8 cellular contexts compared by ENCODE assay signal in genomic region chr19:47718427-47719046, GRCh38. TPM values are rescaled to one million over a fixed set of nuclear protein-coding genes. Genes with fewer than 3 reads are reported as not detected.
A peak's percentile ranks its signal among the peaks of the same experiment; 100 is the strongest.
DNase-seq lines count a peak whose midpoint lies in the region; ATAC-seq, FAIRE-seq and TF ChIP-seq lines count a peak whose summit lies in the region.
"Not testable (repeated sequence)": the region's sequence is repeated elsewhere in the genome, so short reads cannot be mapped to it uniquely, and the experiment has no call there.

No MANE protein-coding gene starts in this region.

- FAIRE-seq in HepG2 (lab: Jason Lieb, UNC): not testable (repeated sequence)

- peaks cover 0 to 13% of the 10 kb centered on the region in 2 experiments; a peak in 4 of 5 replicates for H3K27me3 ChIP-seq in HepG2 (ENCODE audit: control insufficient read depth in 1 of 2, insufficient read depth in 2 of 2, low read length in 2 of 2)
- H3K27me3 ChIP-seq in osteoblast (ENCODE audit: insufficient read depth, low read length); aorta (ENCODE audit: control insufficient read depth in 1 of 2, insufficient read depth in 2 of 2, low read length in 1 of 2): not testable (repeated sequence)
- peaks cover 0 to 11% (median 0%) of the 10 kb centered on the region in 3 donors for H3K27me3 ChIP-seq in stomach

- not testable (repeated sequence) for H3K4me1 ChIP-seq in HEK293 (ENCODE audit: control insufficient read depth, insufficient read depth, low read length); aorta (ENCODE audit: control insufficient read depth in 1 of 2, insufficient read depth in 2 of 2, low read length in 2 of 2)
- H3K4me1 ChIP-seq in HepG2 (ENCODE audit: insufficient read depth, low read length) (peaks cover 54% of the 10 kb centered on the region), osteoblast (ENCODE audit: insufficient read depth, low read length) (peaks cover 49% of the 10 kb centered on the region), stomach (peaks cover 21 to 94% (median 61%) of the 10 kb centered on the region in 4 donors)

- not testable (repeated sequence) for H3K9me3 ChIP-seq in HEK293 (ENCODE audit: control insufficient read depth, insufficient read depth, low read depth, low read length); HepG2 (ENCODE audit: low read length); osteoblast (ENCODE audit: low read depth, low read length); stomach; aorta (ENCODE audit: control insufficient read depth, low read length)

- H2AFZ ChIP-seq in HepG2 (ENCODE audit: low read length); osteoblast (ENCODE audit: low read length): not testable (repeated sequence)

- POLR2A ChIA-PET in HEK293 (lab: Yijun Ruan, JAX) (interaction anchor here (0.8 to 1.9 kb wide), 5 partner anchors 9 to 462 kb away, joined by 3 to 6 read pairs (median 3); partner anchors contain the start of genes CCDC9 and NOP53), HepG2 (lab: Yijun Ruan, JAX) (interaction anchor here (0.9 kb wide), 1 partner anchor 25 kb away, joined by 4 read pairs; no protein-coding TSS in a partner anchor)

- TF ChIP-seq CTCF in HEK293 (tag by site-specific recombination; IDR thresholded peaks at IDR 0.05); fibroblast of villous mesenchyme (IDR thresholded peaks at IDR 0.05; ENCODE audit: insufficient read depth, low read depth, low read length); HepG2 (CRISPR knock-in tag; IDR thresholded peaks at IDR 0.05); osteoblast (IDR thresholded peaks at IDR 0.05; ENCODE audit: extremely low read depth, low read depth, low read length); stomach (IDR thresholded peaks at IDR 0.05): not testable (repeated sequence)

- CTCF ChIA-PET in HEK293 (lab: Yijun Ruan, JAX): interaction anchor here (0.6 to 2.6 kb wide), 10 partner anchors 9 to 401 kb away, joined by 3 to 19 read pairs (median 4); no protein-coding TSS in a partner anchor
- CTCF ChIA-PET in HepG2 (lab: Yijun Ruan, JAX; ENCODE audit: low intra/inter-chr PET ratio, low total read pairs): not testable (repeated sequence)

- in situ Hi-C loops in HepG2 (cut with HindIII; ENCODE audit: extremely low pct_ligation_motif_present, low pct_unique_long_range_greater_than_20kb): not testable (repeated sequence)

- not testable (repeated sequence) for H3K36me3 ChIP-seq in HEK293 (ENCODE audit: control insufficient read depth in 2 of 2, insufficient read depth in 1 of 2, low read length in 2 of 2); HepG2 (replicated peaks in 1 of 2; ENCODE audit: control insufficient read depth in 1 of 2, insufficient read depth in 2 of 2, low read length in 2 of 2); aorta (ENCODE audit: control insufficient read depth in 1 of 2, insufficient read depth in 2 of 2, low read length in 1 of 2)
- peaks cover 39% of the 10 kb centered on the region for H3K36me3 ChIP-seq in osteoblast (ENCODE audit: insufficient read depth, low read length)
- peaks cover 9 to 16% (median 12%) of the 10 kb centered on the region in 4 donors for H3K36me3 ChIP-seq in stomach

- H3K4me2 ChIP-seq in HepG2 (ENCODE audit: low read depth, low read length) (peak overlapping the region; percentile 71), osteoblast (ENCODE audit: insufficient read depth, low read length) (peak overlapping the region; percentile 42)

- not testable (repeated sequence) for BruUV-seq in HepG2 (replicated peaks; lab: Mats Ljungman, UMichigan)

- not testable (repeated sequence) for ATAC-seq in HepG2; aorta (ENCODE audit: low FRiP score)

- not testable (repeated sequence) for TF ChIP-seq POLR2A in HepG2 (IDR thresholded peaks at IDR 0.05; ENCODE audit: insufficient read depth in 1 of 2, low read depth in 2 of 2, low read length in 2 of 2); stomach (IDR thresholded peaks at IDR 0.05)

- intact Hi-C loops in HepG2 (cut with micrococcal nuclease; ENCODE audit: unreplicated experiment); stomach (cut with DNase I; ENCODE audit: low total_unique reads): not testable (repeated sequence)
- intact Hi-C loops in aorta (cut with DNase I): loop anchor here in 1 of 2 donors (10.0 kb wide), 1 partner anchor 66 kb away; no protein-coding TSS in a partner anchor

- TF ChIP-seq RAD21 in HepG2 (CRISPR knock-in tag; IDR thresholded peaks at IDR 0.05): not testable (repeated sequence)

- WGBS in adipose tissue, 3 donors: 35 to 65% (median 54%) methylated on average over 10 of the region's 10 CpGs
- WGBS in HepG2 (ENCODE audit: low lambda C conversion rate): 40% methylated on average over 8 of the region's 10 CpGs
- WGBS in stomach, 5 donors: 66 to 76% (median 69%) methylated on average over 7 to 10 of the region's 10 CpGs
- WGBS in aorta, 2 donors: 20 to 24% methylated on average over 10 of the region's 10 CpGs

- peak overlapping the region; percentile 66; the same call in 1 of the 2 replicates for H3K27ac ChIP-seq in HEK293 (ENCODE audit: extremely low read depth, low read depth, low read length)
- peak overlapping the region; percentile 15 for H3K27ac ChIP-seq in adipose tissue (ENCODE audit: low read depth, low read length)
- H3K27ac ChIP-seq in cingulate gyrus (ENCODE audit: low read depth, low read length): peak overlapping the region; percentile 81
- H3K27ac ChIP-seq in HepG2 (ENCODE audit: extremely low read length, insufficient read depth, low read length): not testable (repeated sequence)
- peak overlapping the region; percentile 81 for H3K27ac ChIP-seq in osteoblast (ENCODE audit: low read depth, low read length)
- peak overlapping the region; percentile 51 to 91 (median 90) for H3K27ac ChIP-seq in stomach
- H3K27ac ChIP-seq in aorta (ENCODE audit: low read depth in 1 of 2, low read length in 2 of 2): peak overlapping the region; percentile 47 to 92

- H3K4me3 ChIP-seq in HEK293 (ENCODE audit: low read depth, low read length); aorta (ENCODE audit: low read length in 2 of 2): not testable (repeated sequence)
- H3K4me3 ChIP-seq in fibroblast of villous mesenchyme (ENCODE audit: low read depth, low read length): peak overlapping the region; percentile 40
- H3K4me3 ChIP-seq in HepG2 (replicated peaks in 1 of 3; ENCODE audit: insufficient read depth in 1 of 3, low read depth in 2 of 3, low read length in 3 of 3): peak overlapping the region in 2 of 3 experiments; percentile 51 to 68; a peak in 3 of 6 replicates
- H3K4me3 ChIP-seq in osteoblast (ENCODE audit: insufficient read depth, low read length): peak overlapping the region; percentile 51
- peak overlapping the region in 3 of 4 donors; percentile 2 to 29 (median 11) for H3K4me3 ChIP-seq in stomach

- H3K9ac ChIP-seq in HepG2 (ENCODE audit: insufficient read depth, low read depth, low read length): peak overlapping the region; percentile 50; the same call in 1 of the 2 replicates

- H3K79me2 ChIP-seq in HepG2 (ENCODE audit: insufficient read depth, low read length): not testable (repeated sequence)
- H3K79me2 ChIP-seq in osteoblast (ENCODE audit: insufficient read depth, low read length): peaks cover 57% of the 10 kb centered on the region

- DNase-seq in fibroblast of villous mesenchyme (ENCODE audit: low read depth); HepG2 (ENCODE audit: low spot score); osteoblast (ENCODE audit: insufficient read length, low spot score, missing footprints); stomach; aorta: not testable (repeated sequence)

- TF ChIP-seq EP300 in HepG2 (IDR thresholded peaks at IDR 0.05; ENCODE audit: low read depth in 2 of 2, low read length in 2 of 2); HepG2 (CRISPR knock-in tag; IDR thresholded peaks at IDR 0.05; ENCODE audit: borderline replicate concordance); stomach (IDR thresholded peaks at IDR 0.05): not testable (repeated sequence)

- not testable (repeated sequence) for H4K20me1 ChIP-seq in HepG2 (ENCODE audit: insufficient read depth, low read length)
- H4K20me1 ChIP-seq in osteoblast (ENCODE audit: insufficient read depth, low read length): peaks cover 22% of the 10 kb centered on the region

RNA-seq across cellular contexts. Expression of gene EHD2, which starts 5.3 kb away (rescaled TPM):
- 100 to 1,000 TPM in 2 of 3 donors, 10 to 100 TPM in 1; 32.7 to 202 (median 129) TPM for polyA plus RNA-seq in adipose tissue
- total RNA-seq in fibroblast of villous mesenchyme: 144 and 166 TPM in 2 replicates
- 0.08 and 0.09 TPM in 2 replicates for total RNA-seq in HepG2 (2016; rRNA removed; fragmentation: Illumina TruSeq; extraction: Trizol)
- not detected in 2 replicates for total RNA-seq in HepG2 (2016; cell fraction: cytosol; rRNA removed; fragmentation: Illumina TruSeq; extraction: Trizol; ENCODE audit: low read depth)
- not detected in 2 replicates for total RNA-seq in HepG2 (2016; cell fraction: insoluble cytoplasmic fraction; rRNA removed; fragmentation: Illumina TruSeq; extraction: Trizol)
- not detected in 2 replicates for total RNA-seq in HepG2 (2016; cell fraction: membrane; rRNA removed; fragmentation: Illumina TruSeq; extraction: Trizol)
- not detected in 2 replicates for total RNA-seq in HepG2 (2016; cell fraction: nucleus; rRNA removed; fragmentation: Illumina TruSeq; extraction: Trizol)
- 0.28 and 0.33 TPM in 2 replicates for polyA plus RNA-seq in HepG2 (2011; rRNA removed)
- polyA plus RNA-seq in HepG2 (2011; cell fraction: cytosol; rRNA removed): 0.25 and 0.33 TPM in 2 replicates
- 1.2 and 1.3 TPM in 2 replicates for polyA plus RNA-seq in HepG2 (2011; cell fraction: nucleus; rRNA removed)
- polyA plus RNA-seq in HepG2 (2012): 0.37 and 0.80 TPM in 2 replicates
- polyA plus RNA-seq in HepG2 (2016; cell fraction: cytosol; fragmentation: Illumina TruSeq; extraction: Trizol; ENCODE audit: low read depth): not detected in 2 replicates
- polyA plus RNA-seq in HepG2 (2016; cell fraction: insoluble cytoplasmic fraction; fragmentation: Illumina TruSeq; extraction: Trizol; ENCODE audit: low read depth): 0.05 TPM in 1 of 2 replicates, not detected in the other
- polyA plus RNA-seq in HepG2 (2016; cell fraction: membrane; fragmentation: Illumina TruSeq; extraction: Trizol; ENCODE audit: low read depth): not detected in 2 replicates
- polyA plus RNA-seq in HepG2 (2016; cell fraction: nucleus; fragmentation: Illumina TruSeq; extraction: Trizol; ENCODE audit: insufficient read depth, low read depth): not detected in 2 replicates
- polyA minus RNA-seq in HepG2 (2011; rRNA and poly(A)+ RNA removed; ENCODE audit: low replicate concordance): 0.46 and 5.6 TPM in 2 replicates
- 0.53 and 1.3 TPM in 2 replicates for polyA minus RNA-seq in HepG2 (2011; cell fraction: cytosol; rRNA and poly(A)+ RNA removed)
- 0.26 and 0.87 TPM in 2 replicates for polyA minus RNA-seq in HepG2 (2011; cell fraction: nucleus; rRNA and poly(A)+ RNA removed)
- 136 and 144 TPM in 2 replicates for total RNA-seq in osteoblast
- 100 to 1,000 TPM in 1 of 5 donors, 10 to 100 TPM in 4; 24.5 to 334 (median 36.2) TPM for total RNA-seq in stomach
- polyA plus RNA-seq in stomach: 10 to 100 TPM; 38.6 to 45.1 (median 39.9) TPM
- total RNA-seq in aorta: 100 to 1,000 TPM; 170 to 189 TPM
- 100 to 1,000 TPM in 1 of 2 donors, 10 to 100 TPM in 1; 38.4 to 121 TPM for polyA plus RNA-seq in aorta

RNA-seq across cellular contexts. Expression of gene NOP53, which starts 26.8 kb away (rescaled TPM):
- polyA plus RNA-seq in adipose tissue (100 to 1,000 TPM; 413 to 769 (median 565) TPM), HepG2 (2011; rRNA removed) (137 and 141 TPM in 2 replicates), stomach (100 to 1,000 TPM; 540 to 699 (median 547) TPM), aorta (100 to 1,000 TPM; 446 to 680 TPM)
- total RNA-seq in fibroblast of villous mesenchyme (35.0 and 49.0 TPM in 2 replicates), HepG2 (2016; rRNA removed; fragmentation: Illumina TruSeq; extraction: Trizol) (44.2 and 53.9 TPM in 2 replicates), osteoblast (55.7 and 56.6 TPM in 2 replicates), stomach (100 to 1,000 TPM; 110 to 784 (median 214) TPM), aorta (100 to 1,000 TPM; 214 to 319 TPM)
- total RNA-seq in HepG2 (2016; cell fraction: cytosol; rRNA removed; fragmentation: Illumina TruSeq; extraction: Trizol; ENCODE audit: low read depth): 107 and 126 TPM in 2 replicates
- total RNA-seq in HepG2 (2016; cell fraction: insoluble cytoplasmic fraction; rRNA removed; fragmentation: Illumina TruSeq; extraction: Trizol): 45.6 and 56.7 TPM in 2 replicates
- total RNA-seq in HepG2 (2016; cell fraction: membrane; rRNA removed; fragmentation: Illumina TruSeq; extraction: Trizol): 135 and 149 TPM in 2 replicates
- total RNA-seq in HepG2 (2016; cell fraction: nucleus; rRNA removed; fragmentation: Illumina TruSeq; extraction: Trizol): 47.1 and 55.4 TPM in 2 replicates
- 112 and 146 TPM in 2 replicates for polyA plus RNA-seq in HepG2 (2011; cell fraction: cytosol; rRNA removed)
- 144 and 157 TPM in 2 replicates for polyA plus RNA-seq in HepG2 (2011; cell fraction: nucleus; rRNA removed)
- 184 and 186 TPM in 2 replicates for polyA plus RNA-seq in HepG2 (2012)
- polyA plus RNA-seq in HepG2 (2016; cell fraction: cytosol; fragmentation: Illumina TruSeq; extraction: Trizol; ENCODE audit: low read depth): 140 and 165 TPM in 2 replicates
- polyA plus RNA-seq in HepG2 (2016; cell fraction: insoluble cytoplasmic fraction; fragmentation: Illumina TruSeq; extraction: Trizol; ENCODE audit: low read depth): 95.8 and 96.6 TPM in 2 replicates
- polyA plus RNA-seq in HepG2 (2016; cell fraction: membrane; fragmentation: Illumina TruSeq; extraction: Trizol; ENCODE audit: low read depth): 223 and 257 TPM in 2 replicates
- polyA plus RNA-seq in HepG2 (2016; cell fraction: nucleus; fragmentation: Illumina TruSeq; extraction: Trizol; ENCODE audit: insufficient read depth, low read depth): 129 and 142 TPM in 2 replicates
- 51.2 and 58.9 TPM in 2 replicates for polyA minus RNA-seq in HepG2 (2011; rRNA and poly(A)+ RNA removed; ENCODE audit: low replicate concordance)
- 55.2 and 56.4 TPM in 2 replicates for polyA minus RNA-seq in HepG2 (2011; cell fraction: cytosol; rRNA and poly(A)+ RNA removed)
- 36.2 and 36.4 TPM in 2 replicates for polyA minus RNA-seq in HepG2 (2011; cell fraction: nucleus; rRNA and poly(A)+ RNA removed)

RNA-seq across cellular contexts. Expression of gene SELENOW, which starts 60.0 kb away (rescaled TPM):
- polyA plus RNA-seq in adipose tissue: 100 to 1,000 TPM; 150 to 674 (median 235) TPM
- total RNA-seq in fibroblast of villous mesenchyme: 287 and 328 TPM in 2 replicates
- 57.0 and 64.7 TPM in 2 replicates for total RNA-seq in HepG2 (2016; rRNA removed; fragmentation: Illumina TruSeq; extraction: Trizol)
- total RNA-seq in HepG2 (2016; cell fraction: cytosol; rRNA removed; fragmentation: Illumina TruSeq; extraction: Trizol; ENCODE audit: low read depth): 415 and 416 TPM in 2 replicates
- total RNA-seq in HepG2 (2016; cell fraction: insoluble cytoplasmic fraction; rRNA removed; fragmentation: Illumina TruSeq; extraction: Trizol): 46.9 and 63.2 TPM in 2 replicates
- total RNA-seq in HepG2 (2016; cell fraction: membrane; rRNA removed; fragmentation: Illumina TruSeq; extraction: Trizol): 235 and 276 TPM in 2 replicates
- 28.8 and 32.2 TPM in 2 replicates for total RNA-seq in HepG2 (2016; cell fraction: nucleus; rRNA removed; fragmentation: Illumina TruSeq; extraction: Trizol)
- polyA plus RNA-seq in HepG2 (2011; rRNA removed): 50.3 and 55.8 TPM in 2 replicates
- 52.1 and 56.8 TPM in 2 replicates for polyA plus RNA-seq in HepG2 (2011; cell fraction: cytosol; rRNA removed)
- polyA plus RNA-seq in HepG2 (2011; cell fraction: nucleus; rRNA removed): 41.3 and 52.2 TPM in 2 replicates
- polyA plus RNA-seq in HepG2 (2012): 14.6 and 20.9 TPM in 2 replicates
- 421 and 463 TPM in 2 replicates for polyA plus RNA-seq in HepG2 (2016; cell fraction: cytosol; fragmentation: Illumina TruSeq; extraction: Trizol; ENCODE audit: low read depth)
- 46.3 and 48.2 TPM in 2 replicates for polyA plus RNA-seq in HepG2 (2016; cell fraction: insoluble cytoplasmic fraction; fragmentation: Illumina TruSeq; extraction: Trizol; ENCODE audit: low read depth)
- 226 and 236 TPM in 2 replicates for polyA plus RNA-seq in HepG2 (2016; cell fraction: membrane; fragmentation: Illumina TruSeq; extraction: Trizol; ENCODE audit: low read depth)
- polyA plus RNA-seq in HepG2 (2016; cell fraction: nucleus; fragmentation: Illumina TruSeq; extraction: Trizol; ENCODE audit: insufficient read depth, low read depth): 54.1 and 65.0 TPM in 2 replicates
- 20.3 and 61.1 TPM in 2 replicates for polyA minus RNA-seq in HepG2 (2011; rRNA and poly(A)+ RNA removed; ENCODE audit: low replicate concordance)
- polyA minus RNA-seq in HepG2 (2011; cell fraction: cytosol; rRNA and poly(A)+ RNA removed): 7.8 and 8.5 TPM in 2 replicates
- 7.5 and 10.1 TPM in 2 replicates for polyA minus RNA-seq in HepG2 (2011; cell fraction: nucleus; rRNA and poly(A)+ RNA removed)
- 76.7 and 78.4 TPM in 2 replicates for total RNA-seq in osteoblast
- 1,000 to 10,000 TPM in 1 of 5 donors, 100 to 1,000 TPM in 4; 204 to 1,097 (median 628) TPM for total RNA-seq in stomach
- polyA plus RNA-seq in stomach: 100 to 1,000 TPM; 496 to 589 (median 581) TPM
- total RNA-seq in aorta: 100 to 1,000 TPM; 319 to 453 TPM
- 1,000 to 10,000 TPM; 1,063 to 1,551 TPM for polyA plus RNA-seq in aorta

Comparison
In these comparisons a context has a peak if more than half of its experiments do, and no peak if none do; other contexts are left out.
1. RNA of gene EHD2, which starts 5.3 kb away (total RNA-seq): 170 to 189 TPM in aorta, 136 to 144 TPM in osteoblast, 144 to 166 TPM in fibroblast of villous mesenchyme and 24.5 to 334 TPM in stomach; 0.08 to 0.09 TPM in HepG2; every median in the first group is over 10 times any median in the second.